8 cellular contexts compared by ENCODE assay signal in genomic region chrX:47658684-47659515, GRCh38. TPM values are rescaled to one million over a fixed set of nuclear protein-coding genes. Genes with fewer than 3 reads are reported as not detected.
DNase-seq lines count a peak whose midpoint lies in the region; ATAC-seq and TF ChIP-seq lines count a peak whose summit lies in the region.

Gene UXT, minus strand, starts transcription at chrX:47659180. Its CDS starts 253 bp downstream, at chrX:47658927.

- H3K4me1 ChIP-seq in cardiac muscle cell (ENCODE audit: low read depth): no peaks in the 10 kb centered on the region

- peaks cover 3% of the 10 kb centered on the region for H3K36me3 ChIP-seq in cardiac muscle cell

- peaks cover 14 to 23% (median 15%) of the 10 kb centered on the region in 3 donors for H3K4me1 Mint-ChIP-seq in T-cell
- H3K4me1 Mint-ChIP-seq in type B pancreatic cell (ENCODE audit: unreplicated experiment): peaks cover 4% of the 10 kb centered on the region

- H3K4me3 ChIP-seq in GM12865 (ENCODE audit: low read depth, low read length) (peak within 1 kb of the TSS; percentile 78), cardiac muscle cell (peak within 1 kb of the TSS; percentile 42)

- H3K36me3 Mint-ChIP-seq in T-cell: peaks cover 19% of the 10 kb centered on the region
- no peaks in the 10 kb centered on the region for H3K36me3 Mint-ChIP-seq in type B pancreatic cell

- H3K27ac Mint-ChIP-seq in T-cell (peak within 1 kb of the TSS; percentile 96 to 98), type B pancreatic cell (peak within 1 kb of the TSS; percentile 99)

- WGBS in adipose tissue, 3 donors: 1 to 30% (median 1%) methylated on average over 48 to 58 of the region's 58 CpGs

- H3K27me3 Mint-ChIP-seq in T-cell (peaks cover 0 to 3% of the 10 kb centered on the region in 2 donors), type B pancreatic cell (no peaks in the 10 kb centered on the region)

- H3K9me3 ChIP-seq in cardiac muscle cell (ENCODE audit: low read depth): no peaks in the 10 kb centered on the region

- H3K27me3 ChIP-seq in cardiac muscle cell: no peaks in the 10 kb centered on the region

- ATAC-seq in HG02798 (IDR thresholded peaks at IDR 0.05; ENCODE audit: poor library complexity, unreplicated experiment) (peak; percentile 89), T-cell (replicated peaks in 1 of 4) (peak; percentile 85 to 91 (median 88))

- H3K27ac ChIP-seq in adipose tissue (ENCODE audit: low read depth, low read length) (peak within 1 kb of the TSS; percentile 88), cardiac muscle cell (peak within 1 kb of the TSS; percentile 93)

- TF ChIP-seq CTCF in GM12865 (IDR thresholded peaks at IDR 0.05; ENCODE audit: insufficient read depth, low read depth, low read length, missing control alignments) (no peak), cardiac muscle cell (IDR thresholded peaks at IDR 0.05; ENCODE audit: low read depth, low read length) (no peak), type B pancreatic cell (conservative IDR thresholded peaks at IDR 0.05) (no peak)

- DNase-seq in GM12865 (ENCODE audit: low read depth) (peak; percentile 97), NCI-H1436 treated with DMSO at 0.1 percent for 48 hours (lab: John Stamatoyannopoulos, UW) (peak; percentile 63), T-cell (peak; percentile 77 to 93 (median 90)), cardiac muscle cell (ENCODE audit: low read depth in 1 of 2, low spot score in 1 of 2) (peak; percentile 92 to 97), pons (ENCODE audit: low spot score) (peak; percentile 85), type B pancreatic cell (ENCODE audit: extremely low spot score, unreplicated experiment) (peak; percentile 92)

- H3K4me3 Mint-ChIP-seq in T-cell (peak within 1 kb of the TSS; percentile 89 to 91 (median 90)), type B pancreatic cell (peak within 1 kb of the TSS; percentile 92)

- POLR2A ChIA-PET in T-cell (lab: Charles Lee): no interaction called here

- H3K9me3 Mint-ChIP-seq in T-cell (no peaks in the 10 kb centered on the region), type B pancreatic cell (no peaks in the 10 kb centered on the region)

- CTCF ChIA-PET in T-cell (lab: Charles Lee): no interaction called here

RNA-seq across cellular contexts. Expression of gene UXT, which starts in this region (rescaled TPM):
- 100 to 1,000 TPM; 155 to 186 (median 178) TPM for total RNA-seq in T-cell
- 100 to 1,000 TPM; 108 to 208 (median 149) TPM for polyA plus RNA-seq in adipose tissue
- 84.0 and 86.9 TPM in 2 replicates for total RNA-seq in cardiac muscle cell
- 128 and 151 TPM in 2 replicates for polyA plus RNA-seq in cardiac muscle cell
- total RNA-seq in type B pancreatic cell (ENCODE audit: low replicate concordance): 87.5 and 96.4 TPM in 2 replicates

Comparison
In these comparisons a context has a peak if more than half of its experiments do, and no peak if none do; other contexts are left out.
1. Peak in every context shown above with its lines: DNase-seq, ATAC-seq, H3K4me3 ChIP-seq and H3K27ac ChIP-seq.